Comparison of ENCODE assay signal across 13 cellular contexts in genomic region chr11:46717825-46718154, GRCh38. TPM values are rescaled to one million over a fixed set of nuclear protein-coding genes. Genes with fewer than 3 reads are reported as not detected.
"Had no signal": no experiment of that assay in that cellular context is flagged by ENCODE, and none has a peak within 500 bp of the region (broad histone marks: within the 10 kb centered on the region; RNA-seq: fewer than 3 reads in every experiment).

No MANE protein-coding gene starts in this region.

RNA-seq across cellular contexts. Expression of gene F2, which starts 1.2 kb away (rescaled TPM):
- total RNA-seq: dermis blood vessel endothelial cell; endothelial cell of umbilical vein; fibroblast of lung; foreskin keratinocyte; left colon; left ventricle myocardium inferior; lower lobe of right lung; mesenteric fat pad; myocyte; naive thymus-derived CD8-positive, alpha-beta T cell; ureter; vagina had no signal
- polyA plus RNA-seq: fibroblast of lung; foreskin keratinocyte; naive thymus-derived CD8-positive, alpha-beta T cell; right cardiac atrium had no signal
